ENCODE assay signal across 7 cellular contexts in genomic region chr7:35802649-35803048, GRCh38. TPM values are rescaled to one million over a fixed set of nuclear protein-coding genes. Genes with fewer than 3 reads are reported as not detected.
A peak's percentile ranks its signal among the peaks of the same experiment; 100 is the strongest.
DNase-seq lines count a peak whose midpoint lies in the region; ATAC-seq and TF ChIP-seq lines count a peak whose summit lies in the region.

No MANE protein-coding gene starts in this region.

- H3K4me1 ChIP-seq in HEK293 (ENCODE audit: control insufficient read depth, insufficient read depth, low read length): peaks cover 8% of the 10 kb centered on the region; the same call in 1 of the 2 replicates

- ATAC-seq in HG03460 (IDR thresholded peaks at IDR 0.05; ENCODE audit: unreplicated experiment): no peak

- TF ChIP-seq CTCF in HEK293 (tag by site-specific recombination; IDR thresholded peaks at IDR 0.05): no peak

- H3K36me3 ChIP-seq in HEK293 (ENCODE audit: control insufficient read depth in 2 of 2, insufficient read depth in 1 of 2, low read length in 2 of 2): no peaks in the 10 kb centered on the region

- no peak overlapping the region for H3K27ac ChIP-seq in HEK293 (ENCODE audit: extremely low read depth, low read depth, low read length)

- H3K4me3 ChIP-seq in HEK293 (ENCODE audit: low read depth, low read length): peak overlapping the region; percentile 89
- peak overlapping the region; percentile 95 for H3K4me3 ChIP-seq in skeletal muscle cell (ENCODE audit: low read depth, low read length)

- H3K9me3 ChIP-seq in HEK293 (ENCODE audit: control insufficient read depth, insufficient read depth, low read depth, low read length): no peaks in the 10 kb centered on the region

- POLR2A ChIA-PET in HEK293 (lab: Yijun Ruan, JAX): no interaction called here

- no peak for TF ChIP-seq POLR2A in erythroblast (IDR thresholded peaks at IDR 0.05; ENCODE audit: low read length)

- peak; percentile 5 for DNase-seq in T-helper 22 cell (ENCODE audit: low read depth)
- DNase-seq in erythroblast (lab: John Stamatoyannopoulos, UW): peak; percentile 44 to 50
- DNase-seq in skeletal muscle cell (ENCODE audit: low read depth): no peak
- DNase-seq in A172 (ENCODE audit: low spot score): no peak
- no peak for DNase-seq in activated gamma-delta T cell (lab: John Stamatoyannopoulos, UW)

- CTCF ChIA-PET in HEK293 (lab: Yijun Ruan, JAX): interaction anchor here (0.6 to 5.2 kb wide), 9 partner anchors 9 to 516 kb away, joined by 3 to 22 read pairs (median 3); no protein-coding TSS in a partner anchor

TF ChIP-seq in HEK293, 187 proteins besides CTCF, POLR2A, EP300 and RAD21:
- TF ChIP-seq ZNF670 (tag by site-specific recombination; IDR thresholded peaks at IDR 0.05; ENCODE audit: low read depth) (no peak), ZNF10 (tag by site-specific recombination; IDR thresholded peaks at IDR 0.05) (no peak), ZSCAN30 (tag by site-specific recombination; IDR thresholded peaks at IDR 0.05) (no peak), ZNF785 (tag by site-specific recombination; IDR thresholded peaks at IDR 0.05) (no peak), GLIS1 (tag by site-specific recombination; IDR thresholded peaks at IDR 0.05) (peak; percentile 35; the same call in 1 of the 2 replicates), ZNF596 (tag by site-specific recombination; IDR thresholded peaks at IDR 0.05) (no peak), PRDM10 (tag by site-specific recombination; IDR thresholded peaks at IDR 0.05) (peak; percentile 73; the same call in 1 of the 2 replicates), ZFP37 (tag by site-specific recombination; IDR thresholded peaks at IDR 0.05) (no peak), ATF2 (tag by site-specific recombination; IDR thresholded peaks at IDR 0.05; ENCODE audit: low read depth) (no peak), KLF1 (tag by site-specific recombination; IDR thresholded peaks at IDR 0.05) (peak; percentile 28; the same call in 1 of the 2 replicates), ZNF341 (tag by site-specific recombination; IDR thresholded peaks at IDR 0.05; ENCODE audit: low read depth) (peak; percentile 70), ZIC2 (tag by site-specific recombination; IDR thresholded peaks at IDR 0.05) (no peak), RBAK (tag by site-specific recombination; IDR thresholded peaks at IDR 0.05) (no peak), ZNF16 (tag by site-specific recombination; IDR thresholded peaks at IDR 0.05; ENCODE audit: low read depth) (peak; percentile 56), ZNF433 (tag by site-specific recombination; IDR thresholded peaks at IDR 0.05; ENCODE audit: low read depth) (no peak), BCL11A (tag by site-specific recombination; IDR thresholded peaks at IDR 0.05; ENCODE audit: low read depth) (no peak), OVOL3 (tag by site-specific recombination; IDR thresholded peaks at IDR 0.05) (no peak), ZNF202 (tag by site-specific recombination; IDR thresholded peaks at IDR 0.05; ENCODE audit: borderline replicate concordance) (no peak), ZNF394 (tag by site-specific recombination; IDR thresholded peaks at IDR 0.05; ENCODE audit: borderline replicate concordance) (no peak), BCL6B (tag by site-specific recombination; IDR thresholded peaks at IDR 0.05) (no peak), KLF17 (tag by site-specific recombination; IDR thresholded peaks at IDR 0.05) (no peak), ZNF398 (tag by site-specific recombination; IDR thresholded peaks at IDR 0.05) (peak; percentile 51; the same call in 1 of the 2 replicates), GLI4 (tag by site-specific recombination; IDR thresholded peaks at IDR 0.05) (no peak)
TF ChIP-seq in HEK293: peak in this region for 6.

RNA-seq across cellular contexts. Expression of gene SEPTIN7, which starts 1.8 kb away (rescaled TPM):
- 660 and 790 TPM in 2 replicates for total RNA-seq in A172 (2014; rRNA removed; shearing (Covaris generic))

Comparison
In these comparisons a context has a peak if more than half of its experiments do, and no peak if none do; other contexts are left out.
1. DNase-seq: peak in T-helper 22 cell (single experiment) and erythroblast (2 of 2); none in skeletal muscle cell (single experiment), A172 (single experiment) and activated gamma-delta T cell (single experiment).